ENCODE assay signal across 19 cellular contexts in genomic region chr11:80916180-80916811, GRCh38.
DNase-seq lines count a peak whose midpoint lies in the region; ATAC-seq and TF ChIP-seq lines count a peak whose summit lies in the region.
"Had no signal": no experiment of that assay in that cellular context is flagged by ENCODE, and none has a peak within 500 bp of the region (broad histone marks: within the 10 kb centered on the region; RNA-seq: fewer than 3 reads in every experiment).

No MANE protein-coding gene starts in this region.

- dilution Hi-C loops in mammary epithelial cell (cut with HindIII; ENCODE audit: low sequenced_read_pairs) = no loop called here

- TF ChIP-seq CTCF in mammary epithelial cell (conservative IDR thresholded peaks at IDR 0.05 in 1 of 2, IDR thresholded peaks at IDR 0.05 in 1 of 2; ENCODE audit: extremely low read depth in 1 of 2, insufficient read depth in 1 of 2, low read depth in 1 of 2, low read length in 2 of 2) (no peak), breast epithelium (IDR thresholded peaks at IDR 0.05) (no peak), epithelial cell of esophagus (IDR thresholded peaks at IDR 0.05; ENCODE audit: insufficient read depth, low read depth, low read length, missing control alignments) (no peak)

- H4K8ac ChIP-seq in mesenchymal stem cell (ENCODE audit: low read length) = no peak overlapping the region

- no peak overlapping the region for H3K4ac ChIP-seq in mesenchymal stem cell (ENCODE audit: low read depth in 1 of 2, low read length in 2 of 2)

- no peak overlapping the region for H3K4me3 Mint-ChIP-seq in activated CD4-positive, alpha-beta memory T cell treated with anti-CD3 and anti-CD28 coated beads for 36 hours
- H3K4me3 Mint-ChIP-seq: CD8-positive, alpha-beta memory T cell had no signal

- H3K79me1 ChIP-seq in mesenchymal stem cell (replicated peaks; ENCODE audit: low read length, poor library complexity, severe bottlenecking) = no peaks in the 10 kb centered on the region

- no peak overlapping the region for H2BK12ac ChIP-seq in mesenchymal stem cell (ENCODE audit: low read length in 2 of 2)

- no peak overlapping the region for H3K23ac ChIP-seq in mesenchymal stem cell (ENCODE audit: low read length in 2 of 2)

- H2AFZ ChIP-seq in mammary epithelial cell (ENCODE audit: low read depth, low read length) (peak overlapping the region; percentile 46), mesenchymal stem cell (ENCODE audit: low read depth, low read length) (no peak overlapping the region)

- no peaks in the 10 kb centered on the region for H3K27me3 Mint-ChIP-seq in activated CD4-positive, alpha-beta memory T cell treated with anti-CD3 and anti-CD28 coated beads for 36 hours
- H3K27me3 Mint-ChIP-seq: CD8-positive, alpha-beta memory T cell had no signal

- 18% methylated on average over 1 of the region's 1 CpG for WGBS in mammary epithelial cell (ENCODE audit: low coverage, missing lambda C conversion rate)
- WGBS in mesenchymal stem cell = 100% methylated on average over 1 of the region's 1 CpG

- peaks cover 2% of the 10 kb centered on the region for H3K9me3 Mint-ChIP-seq in activated CD4-positive, alpha-beta memory T cell treated with anti-CD3 and anti-CD28 coated beads for 36 hours

- H2AK5ac ChIP-seq in mesenchymal stem cell (ENCODE audit: low read length, severe bottlenecking) = no peak overlapping the region

- no peak overlapping the region for H3K14ac ChIP-seq in mesenchymal stem cell (ENCODE audit: low read length in 2 of 2)

- H2BK5ac ChIP-seq in mesenchymal stem cell (ENCODE audit: low read depth, low read length, poor library complexity, severe bottlenecking) = no peak overlapping the region

- no TSS peak for BruUV-seq in mammary epithelial cell (replicated peaks; lab: Mats Ljungman, UMichigan)

- no peak overlapping the region for H3K4me3 ChIP-seq in mammary epithelial cell (replicated peaks in 1 of 3; ENCODE audit: insufficient read depth in 1 of 3, low read depth in 2 of 3, low read length in 3 of 3)
- no peak overlapping the region for H3K4me3 ChIP-seq in breast epithelium
- no peak overlapping the region for H3K4me3 ChIP-seq in epithelial cell of esophagus (ENCODE audit: low read length)
- H3K4me3 ChIP-seq in mesenchymal stem cell (ENCODE audit: insufficient read depth in 1 of 2, low read depth in 1 of 2, low read length in 2 of 2) = no peak overlapping the region
- H3K4me3 ChIP-seq: Peyer's patch, SJCRH30 had no signal

- no peak overlapping the region for H3K27ac ChIP-seq in mammary epithelial cell (ENCODE audit: insufficient read depth, low read depth, low read length)
- no peak overlapping the region for H3K27ac ChIP-seq in breast epithelium
- no peak overlapping the region for H3K27ac ChIP-seq in mesenchymal stem cell (ENCODE audit: low read length, poor library complexity, severe bottlenecking)
- H3K27ac ChIP-seq: C4-2B, Peyer's patch, SJCRH30 had no signal

- no peak overlapping the region for H4K91ac ChIP-seq in mesenchymal stem cell (ENCODE audit: low read length)

- ATAC-seq in HG02884 (IDR thresholded peaks at IDR 0.05; ENCODE audit: unreplicated experiment) = no peak

- peaks cover 19% of the 10 kb centered on the region for H3K4me1 ChIP-seq in mammary epithelial cell (ENCODE audit: insufficient read depth, low read length)
- no peaks in the 10 kb centered on the region for H3K4me1 ChIP-seq in breast epithelium
- no peaks in the 10 kb centered on the region for H3K4me1 ChIP-seq in mesenchymal stem cell (ENCODE audit: control insufficient read depth, insufficient read depth, low read depth, low read length)
- H3K4me1 ChIP-seq: Peyer's patch, SJCRH30 had no signal

- H2BK120ac ChIP-seq in mesenchymal stem cell (ENCODE audit: low read depth, low read length) = no peak overlapping the region

- CTCF ChIA-PET in mammary epithelial cell (lab: Charles Lee; ENCODE audit: low non-redundant PET) = no interaction called here
- CTCF ChIA-PET in activated CD4-positive, alpha-beta memory T cell treated with anti-CD3 and anti-CD28 coated beads for 36 hours (lab: Charles Lee) = no interaction called here

- no peak overlapping the region for H2BK15ac ChIP-seq in mesenchymal stem cell (ENCODE audit: low read depth, poor library complexity, severe bottlenecking)

- intact Hi-C loops in mammary epithelial cell (cut with micrococcal nuclease) (no loop called here), breast epithelium (cut with DNase I; ENCODE audit: low total_unique reads) (no loop called here)
- intact Hi-C loops in activated CD4-positive, alpha-beta memory T cell treated with anti-CD3 and anti-CD28 coated beads for 36 hours (cut with micrococcal nuclease) = no loop called here

- H4K20me1 ChIP-seq in mammary epithelial cell (ENCODE audit: insufficient read depth, low read length) = no peaks in the 10 kb centered on the region

- no peaks in the 10 kb centered on the region for H3K4me1 Mint-ChIP-seq in activated CD4-positive, alpha-beta memory T cell treated with anti-CD3 and anti-CD28 coated beads for 36 hours (ENCODE audit: low read depth)
- H3K4me1 Mint-ChIP-seq: CD8-positive, alpha-beta memory T cell had no signal

- peak; percentile 43 for DNase-seq in mammary epithelial cell
- no peak for DNase-seq in breast epithelium (ENCODE audit: low spot score in 2 of 2)
- peak; percentile 34 for DNase-seq in epithelial cell of esophagus (ENCODE audit: low read depth)
- no peak for DNase-seq in mesenchymal stem cell
- no peak for DNase-seq in DMS153 treated with DMSO at 0.1 percent for 48 hours (lab: John Stamatoyannopoulos, UW; ENCODE audit: unreplicated experiment)
- DNase-seq in activated CD4-positive, alpha-beta memory T cell treated with anti-CD3 and anti-CD28 coated beads for 36 hours = no peak
- DNase-seq: CD8-positive, alpha-beta memory T cell; DMS53; GDM1; GOT3; HCEC 1CT; KG1; NCI-H1092; NCI-H510A; NCI-H748 treated with DMSO at 0.1 percent for 48 hours; Peyer's patch; SJCRH30 had no signal

- no peak overlapping the region for H3K27ac Mint-ChIP-seq in activated CD4-positive, alpha-beta memory T cell treated with anti-CD3 and anti-CD28 coated beads for 36 hours
- H3K27ac Mint-ChIP-seq: CD8-positive, alpha-beta memory T cell had no signal

- no peaks in the 10 kb centered on the region for H3K36me3 ChIP-seq in mammary epithelial cell (ENCODE audit: insufficient read depth, low read length)
- H3K36me3 ChIP-seq in breast epithelium = no peaks in the 10 kb centered on the region
- no peaks in the 10 kb centered on the region for H3K36me3 ChIP-seq in mesenchymal stem cell (ENCODE audit: control insufficient read depth in 1 of 2, insufficient read depth in 2 of 2, low read depth in 1 of 2, low read length in 2 of 2)
- H3K36me3 ChIP-seq: Peyer's patch, SJCRH30 had no signal

- H3K4me2 ChIP-seq in mammary epithelial cell (ENCODE audit: insufficient read depth, low read depth, low read length) = peak overlapping the region; percentile 59
- H3K4me2 ChIP-seq in mesenchymal stem cell (ENCODE audit: low read length, poor library complexity, severe bottlenecking) = no peak overlapping the region

- in situ Hi-C loops in mammary epithelial cell (cut with MboI; ENCODE audit: low sequenced_read_pairs in 2 of 2) = no loop called here

- H3K9ac ChIP-seq in mammary epithelial cell (ENCODE audit: insufficient read depth, low read length) = no peak overlapping the region
- H3K9ac ChIP-seq in mesenchymal stem cell (ENCODE audit: low read length) = peak overlapping the region; percentile 34

- H3K9me3 ChIP-seq in mammary epithelial cell (replicated peaks; ENCODE audit: insufficient read depth, low read length) (no peaks in the 10 kb centered on the region), breast epithelium (no peaks in the 10 kb centered on the region), mesenchymal stem cell (ENCODE audit: control insufficient read depth, low read length) (no peaks in the 10 kb centered on the region)
- H3K9me3 ChIP-seq: Peyer's patch, SJCRH30 had no signal

- H3K36me3 Mint-ChIP-seq in activated CD4-positive, alpha-beta memory T cell treated with anti-CD3 and anti-CD28 coated beads for 36 hours = no peaks in the 10 kb centered on the region

- no peaks in the 10 kb centered on the region for H3K79me2 ChIP-seq in mammary epithelial cell (ENCODE audit: insufficient read depth, low read length)

- TF ChIP-seq POLR2A in breast epithelium (IDR thresholded peaks at IDR 0.05) = no peak

- POLR2A ChIA-PET in activated CD4-positive, alpha-beta memory T cell treated with anti-CD3 and anti-CD28 coated beads for 36 hours (lab: Charles Lee) = no interaction called here

- H3K18ac ChIP-seq in mesenchymal stem cell (ENCODE audit: low read depth in 1 of 2, low read length in 2 of 2) = no peak overlapping the region

- H3K27me3 ChIP-seq in mammary epithelial cell (ENCODE audit: insufficient read depth, low read length) (no peaks in the 10 kb centered on the region), breast epithelium (no peaks in the 10 kb centered on the region), mesenchymal stem cell (ENCODE audit: control insufficient read depth in 1 of 2, insufficient read depth in 1 of 2, low read length in 2 of 2) (no peaks in the 10 kb centered on the region)
- H3K27me3 ChIP-seq: Peyer's patch, SJCRH30 had no signal

Comparison
In these comparisons a context has a peak if more than half of its experiments do, and no peak if none do; other contexts are left out.
1. DNase-seq: peak in mammary epithelial cell (single experiment) and epithelial cell of esophagus (single experiment); none in breast epithelium (0 of 2), mesenchymal stem cell (single experiment), DMS153 treated with DMSO at 0.1 percent for 48 hours (single experiment) and activated CD4-positive, alpha-beta memory T cell treated with anti-CD3 and anti-CD28 coated beads for 36 hours (single experiment).